In the genomic region with DNA sequence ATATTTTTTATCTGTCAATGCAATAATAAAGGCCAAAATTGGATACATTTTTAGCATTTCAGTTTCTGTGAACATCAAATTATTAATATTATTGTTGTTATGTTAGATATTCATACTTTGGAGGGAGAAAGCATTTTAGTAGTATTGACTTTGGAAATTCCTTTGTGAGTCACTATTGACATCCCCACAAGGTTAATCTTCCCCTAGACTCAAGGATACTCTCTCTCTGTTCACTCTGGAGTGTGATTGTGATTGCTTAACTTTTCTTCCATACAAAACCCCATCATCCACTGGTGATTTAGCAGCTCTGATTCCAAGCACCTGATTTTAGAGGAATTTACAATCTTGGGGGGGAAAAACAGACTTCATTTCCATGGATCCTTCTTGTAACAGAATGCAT, we compare ENCODE assay signal across 24 cellular contexts.
DNase-seq lines count a peak whose midpoint lies in the region; ATAC-seq and TF ChIP-seq lines count a peak whose summit lies in the region.
"Had no signal": no experiment of that assay in that cellular context is flagged by ENCODE, and none has a peak within 500 bp of the region (broad histone marks: within the 10 kb centered on the region; RNA-seq: fewer than 3 reads in every experiment).

No MANE protein-coding gene starts in this region.

- H3K36me3 ChIP-seq in SK-N-SH (replicated peaks in 1 of 2; ENCODE audit: control insufficient read depth in 1 of 2, insufficient read depth in 2 of 2, low read length in 1 of 2): no peaks in the 10 kb centered on the region
- H3K36me3 ChIP-seq: heart right ventricle, sigmoid colon, transverse colon, WERI-Rb-1 had no signal

- H3K9me2 ChIP-seq in SK-N-SH: no peaks in the 10 kb centered on the region

- H3F3A ChIP-seq in SK-N-SH (replicated peaks; ENCODE audit: insufficient read depth): no peaks in the 10 kb centered on the region

- no peaks in the 10 kb centered on the region for H3K27me3 ChIP-seq in SK-N-SH (ENCODE audit: insufficient read depth)
- no peaks in the 10 kb centered on the region for H3K27me3 ChIP-seq in foreskin keratinocyte
- H3K27me3 ChIP-seq: heart right ventricle, sigmoid colon, transverse colon had no signal

- ATAC-seq in foreskin keratinocyte (peak; percentile 34), GM21528 (IDR thresholded peaks at IDR 0.05; ENCODE audit: low FRiP score, unreplicated experiment) (no peak), GM18505 (IDR thresholded peaks at IDR 0.05; ENCODE audit: unreplicated experiment) (no peak)
- ATAC-seq: activated T-cell treated with anti-CD3 and anti-CD28 coated beads, Interleukin-2, amount 50 U/mL, for 4 hours; heart right ventricle; mucosa of descending colon; Panc1; stimulated activated naive CD8-positive, alpha-beta T cell treated with anti-CD3 and anti-CD28 coated beads, Interleukin-15, amount 100 ng/mL, for 72 hours had no signal

- TF ChIP-seq RAD21 in SK-N-SH (IDR thresholded peaks at IDR 0.05; ENCODE audit: low read length): no peak

- H3K4me3 ChIP-seq in SK-N-SH (ENCODE audit: low read depth in 2 of 2, low read length in 1 of 2) (no peak overlapping the region), retinal pigment epithelial cell (ENCODE audit: low read length) (no peak overlapping the region)
- H3K4me3 ChIP-seq: heart right ventricle, mucosa of descending colon, sigmoid colon, transverse colon had no signal

- no peaks in the 10 kb centered on the region for H4K20me1 ChIP-seq in SK-N-SH (ENCODE audit: insufficient read depth)

- TF ChIP-seq EP300 in SK-N-SH (IDR thresholded peaks at IDR 0.05; ENCODE audit: borderline replicate concordance in 1 of 2, low read depth in 1 of 2, low read length in 1 of 2): no peak

- no peaks in the 10 kb centered on the region; a peak in 1 of 4 replicates for H3K4me1 ChIP-seq in SK-N-SH (ENCODE audit: control insufficient read depth in 1 of 2, insufficient read depth in 2 of 2, low read depth in 1 of 2, low read length in 1 of 2)
- no peaks in the 10 kb centered on the region for H3K4me1 ChIP-seq in foreskin keratinocyte
- H3K4me1 ChIP-seq: heart right ventricle, sigmoid colon, transverse colon had no signal

- CTCF ChIA-PET in SK-N-SH (lab: Yijun Ruan, JAX): no interaction called here

- H3K4me2 ChIP-seq in SK-N-SH: peak overlapping the region; percentile 5; the same call in 1 of the 2 replicates
- H3K4me2 ChIP-seq: KMS-11 had no signal

- H3K9ac ChIP-seq in SK-N-SH: no peak overlapping the region
- H3K9ac ChIP-seq: KMS-11 had no signal

- POLR2A ChIA-PET in SK-N-SH (lab: Yijun Ruan, JAX): no interaction called here

- H3K27ac ChIP-seq in SK-N-SH (ENCODE audit: low read depth in 2 of 2, low read length in 1 of 2) (peak overlapping the region in 1 of 2 experiments; percentile 57; a peak in 3 of 4 replicates), foreskin keratinocyte (no peak overlapping the region)
- H3K27ac ChIP-seq: heart right ventricle, KMS-11, sigmoid colon, transverse colon, WERI-Rb-1 had no signal

- TF ChIP-seq POLR2A in GM18505 (IDR thresholded peaks at IDR 0.05; ENCODE audit: borderline replicate concordance, extremely low read depth, insufficient read depth, insufficient read length): no peak

- DNase-seq in HS-27A (ENCODE audit: low read depth): peak; percentile 84
- DNase-seq in SK-N-SH: no peak
- peak; percentile 8 to 18 for DNase-seq in foreskin keratinocyte
- peak; percentile 22 for DNase-seq in retinal pigment epithelial cell (ENCODE audit: low read depth)
- no peak for DNase-seq in NCI-H2171 (lab: John Stamatoyannopoulos, UW)
- DNase-seq in A172 (ENCODE audit: low spot score): no peak
- DNase-seq: activated CD4-positive, alpha-beta T cell treated with anti-CD3 and anti-CD28 coated beads, Interleukin-2, amount 10 ng/mL, durations not matched to agents 24 days and 14 days; activated naive CD4-positive, alpha-beta T cell treated with Interleukin-2 at 50 U/mL for 16 hours; activated T-cell treated with anti-CD3 and anti-CD28 coated beads, Interleukin-2, amount 50 U/mL, for 4 hours; caudate nucleus; CD4-positive, alpha-beta T cell; heart right ventricle; mucosa of descending colon; NCI-H1436 treated with DMSO at 0.1 percent for 48 hours; NCI-H524; NK-92 treated with Interleukin-12 subunit alpha and Interleukin-12 subunit beta, amount 100 ng/mL, for 24 hours; sigmoid colon; stimulated activated naive CD8-positive, alpha-beta T cell treated with anti-CD3 and anti-CD28 coated beads, Interleukin-15, amount 100 ng/mL, for 72 hours; transverse colon; WERI-Rb-1 had no signal

- no peaks in the 10 kb centered on the region for H3K79me2 ChIP-seq in SK-N-SH (ENCODE audit: insufficient read depth)

- TF ChIP-seq CTCF in SK-N-SH (IDR thresholded peaks at IDR 0.05) (no peak), foreskin keratinocyte (conservative IDR thresholded peaks at IDR 0.05) (no peak), retinal pigment epithelial cell (conservative IDR thresholded peaks at IDR 0.05; ENCODE audit: low read depth, low read length) (no peak)

- no peak overlapping the region for H2AFZ ChIP-seq in SK-N-SH (ENCODE audit: low read depth)

- no peaks in the 10 kb centered on the region for H3K9me3 ChIP-seq in SK-N-SH
- H3K9me3 ChIP-seq: heart right ventricle, mucosa of descending colon, sigmoid colon, transverse colon had no signal

TF ChIP-seq in SK-N-SH, 30 proteins besides CTCF, POLR2A, EP300 and RAD21:
- TF ChIP-seq RXRA (IDR thresholded peaks at IDR 0.05; ENCODE audit: borderline replicate concordance, low read depth): no peak
- no peak for TF ChIP-seq NRF1 (IDR thresholded peaks at IDR 0.05; ENCODE audit: low read depth, low read length)
- no peak for TF ChIP-seq FOXM1 (IDR thresholded peaks at IDR 0.05; ENCODE audit: low read depth)
- TF ChIP-seq, protein P1, sequence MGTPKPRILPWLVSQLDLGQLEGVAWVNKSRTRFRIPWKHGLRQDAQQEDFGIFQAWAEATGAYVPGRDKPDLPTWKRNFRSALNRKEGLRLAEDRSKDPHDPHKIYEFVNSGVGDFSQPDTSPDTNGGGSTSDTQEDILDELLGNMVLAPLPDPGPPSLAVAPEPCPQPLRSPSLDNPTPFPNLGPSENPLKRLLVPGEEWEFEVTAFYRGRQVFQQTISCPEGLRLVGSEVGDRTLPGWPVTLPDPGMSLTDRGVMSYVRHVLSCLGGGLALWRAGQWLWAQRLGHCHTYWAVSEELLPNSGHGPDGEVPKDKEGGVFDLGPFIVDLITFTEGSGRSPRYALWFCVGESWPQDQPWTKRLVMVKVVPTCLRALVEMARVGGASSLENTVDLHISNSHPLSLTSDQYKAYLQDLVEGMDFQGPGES (IDR thresholded peaks at IDR 0.05; ENCODE audit: low read depth, low read length): no peak
- TF ChIP-seq, protein P2, sequence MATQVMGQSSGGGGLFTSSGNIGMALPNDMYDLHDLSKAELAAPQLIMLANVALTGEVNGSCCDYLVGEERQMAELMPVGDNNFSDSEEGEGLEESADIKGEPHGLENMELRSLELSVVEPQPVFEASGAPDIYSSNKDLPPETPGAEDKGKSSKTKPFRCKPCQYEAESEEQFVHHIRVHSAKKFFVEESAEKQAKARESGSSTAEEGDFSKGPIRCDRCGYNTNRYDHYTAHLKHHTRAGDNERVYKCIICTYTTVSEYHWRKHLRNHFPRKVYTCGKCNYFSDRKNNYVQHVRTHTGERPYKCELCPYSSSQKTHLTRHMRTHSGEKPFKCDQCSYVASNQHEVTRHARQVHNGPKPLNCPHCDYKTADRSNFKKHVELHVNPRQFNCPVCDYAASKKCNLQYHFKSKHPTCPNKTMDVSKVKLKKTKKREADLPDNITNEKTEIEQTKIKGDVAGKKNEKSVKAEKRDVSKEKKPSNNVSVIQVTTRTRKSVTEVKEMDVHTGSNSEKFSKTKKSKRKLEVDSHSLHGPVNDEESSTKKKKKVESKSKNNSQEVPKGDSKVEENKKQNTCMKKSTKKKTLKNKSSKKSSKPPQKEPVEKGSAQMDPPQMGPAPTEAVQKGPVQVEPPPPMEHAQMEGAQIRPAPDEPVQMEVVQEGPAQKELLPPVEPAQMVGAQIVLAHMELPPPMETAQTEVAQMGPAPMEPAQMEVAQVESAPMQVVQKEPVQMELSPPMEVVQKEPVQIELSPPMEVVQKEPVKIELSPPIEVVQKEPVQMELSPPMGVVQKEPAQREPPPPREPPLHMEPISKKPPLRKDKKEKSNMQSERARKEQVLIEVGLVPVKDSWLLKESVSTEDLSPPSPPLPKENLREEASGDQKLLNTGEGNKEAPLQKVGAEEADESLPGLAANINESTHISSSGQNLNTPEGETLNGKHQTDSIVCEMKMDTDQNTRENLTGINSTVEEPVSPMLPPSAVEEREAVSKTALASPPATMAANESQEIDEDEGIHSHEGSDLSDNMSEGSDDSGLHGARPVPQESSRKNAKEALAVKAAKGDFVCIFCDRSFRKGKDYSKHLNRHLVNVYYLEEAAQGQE (IDR thresholded peaks at IDR 0.05; ENCODE audit: low read depth, low read length): no peak
- no peak for TF ChIP-seq SIN3A (IDR thresholded peaks at IDR 0.05; ENCODE audit: borderline replicate concordance, low read depth, low read length)
- no peak for TF ChIP-seq FOSL2 (IDR thresholded peaks at IDR 0.05; ENCODE audit: borderline replicate concordance, low read depth)
- TF ChIP-seq EZH2phosphoT487 (IDR thresholded peaks at IDR 0.05; ENCODE audit: borderline replicate concordance, low read depth): no peak

Comparison
In these comparisons a context has a peak if more than half of its experiments do, and no peak if none do; other contexts are left out.
1. DNase-seq: peak in HS-27A (single experiment), foreskin keratinocyte (2 of 2) and retinal pigment epithelial cell (single experiment); none in SK-N-SH (single experiment), NCI-H2171 (single experiment) and A172 (single experiment).